Comparison of ENCODE assay signal across 1 cellular context in genomic region chr13:49587311-49587847, GRCh38.
TF ChIP-seq lines count a peak whose summit lies in the region.

No MANE protein-coding gene starts in this region.

TF ChIP-seq in HepG2, 621 proteins besides CTCF, POLR2A, EP300 and RAD21 (continues in another document):
- TF ChIP-seq ZBTB34 (CRISPR knock-in tag; IDR thresholded peaks at IDR 0.05) = no peak
- peak; percentile 84 for TF ChIP-seq FOXP4 (CRISPR knock-in tag; IDR thresholded peaks at IDR 0.05)
- no peak for TF ChIP-seq ZNF407 (CRISPR knock-in tag; IDR thresholded peaks at IDR 0.05; ENCODE audit: not compliant biosample characterization)
- TF ChIP-seq RARA (CRISPR knock-in tag; IDR thresholded peaks at IDR 0.05) = peak; percentile 97
- TF ChIP-seq ADNP (CRISPR knock-in tag; IDR thresholded peaks at IDR 0.05) = peak; percentile 62; the same call in 1 of the 2 replicates
- peak; percentile 85 for TF ChIP-seq NCOA2 (CRISPR knock-in tag; IDR thresholded peaks at IDR 0.05)
- TF ChIP-seq IRX3 (CRISPR knock-in tag; IDR thresholded peaks at IDR 0.05; ENCODE audit: borderline replicate concordance, low read depth) = no peak
- no peak for TF ChIP-seq GABPA (IDR thresholded peaks at IDR 0.05; ENCODE audit: low read depth, low read length)
- peak; percentile 34 for TF ChIP-seq GABPA (CRISPR knock-in tag; IDR thresholded peaks at IDR 0.05; ENCODE audit: low read depth)
- no peak for TF ChIP-seq STAG1 (CRISPR knock-in tag; IDR thresholded peaks at IDR 0.05)
- 0 out of 2 replicates have a peak, but pooled peaks have one; percentile 21 for TF ChIP-seq ZNF335 (CRISPR knock-in tag; IDR thresholded peaks at IDR 0.05)
- peak; percentile 59; the same call in 1 of the 2 replicates for TF ChIP-seq MIXL1 (CRISPR knock-in tag; IDR thresholded peaks at IDR 0.05)
- 0 out of 2 replicates have a peak, but pooled peaks have one; percentile 75 for TF ChIP-seq ZNF710 (CRISPR knock-in tag; IDR thresholded peaks at IDR 0.05; ENCODE audit: borderline replicate concordance)
- peak; percentile 87 for TF ChIP-seq NR2F6 (IDR thresholded peaks at IDR 0.05)
- TF ChIP-seq NR2F6 (CRISPR knock-in tag; IDR thresholded peaks at IDR 0.05) = peak; percentile 87
- TF ChIP-seq MLX (CRISPR knock-in tag; IDR thresholded peaks at IDR 0.05) = peak; percentile 52; the same call in 1 of the 2 replicates
- TF ChIP-seq ZKSCAN8 (CRISPR knock-in tag; IDR thresholded peaks at IDR 0.05; ENCODE audit: borderline replicate concordance) = 0 out of 2 replicates have a peak, but pooled peaks have one; percentile 15
- 0 out of 2 replicates have a peak, but pooled peaks have one; percentile 48 for TF ChIP-seq ZNF614 (CRISPR knock-in tag; IDR thresholded peaks at IDR 0.05; ENCODE audit: borderline replicate concordance)
- TF ChIP-seq TGIF2 (CRISPR knock-in tag; IDR thresholded peaks at IDR 0.05) = 0 out of 2 replicates have a peak, but pooled peaks have one; percentile 33
- TF ChIP-seq ZSCAN31 (CRISPR knock-in tag; IDR thresholded peaks at IDR 0.05; ENCODE audit: low read depth) = 0 out of 2 replicates have a peak, but pooled peaks have one; percentile 25
- TF ChIP-seq NFIC (IDR thresholded peaks at IDR 0.05; ENCODE audit: low read length) = peak; percentile 76; the same call in 1 of the 2 replicates
- TF ChIP-seq SAFB2 (CRISPR knock-in tag; IDR thresholded peaks at IDR 0.05; ENCODE audit: borderline replicate concordance, low read depth) = no peak
- TF ChIP-seq IRF1 (CRISPR knock-in tag; IDR thresholded peaks at IDR 0.05; ENCODE audit: low read depth) = no peak
- peak; percentile 57; the same call in 1 of the 2 replicates for TF ChIP-seq KDM1A (CRISPR knock-in tag; IDR thresholded peaks at IDR 0.05)
- peak; percentile 36 to 68; a peak in 3 of 4 replicates for TF ChIP-seq NR2F1 (CRISPR knock-in tag; IDR thresholded peaks at IDR 0.05)
- 0 out of 2 replicates have a peak, but pooled peaks have one; percentile 39 for TF ChIP-seq ZNF503 (CRISPR knock-in tag; IDR thresholded peaks at IDR 0.05)
- TF ChIP-seq ZFP82 (CRISPR knock-in tag; IDR thresholded peaks at IDR 0.05; ENCODE audit: borderline replicate concordance) = no peak
- TF ChIP-seq ZBTB20 (CRISPR knock-in tag; IDR thresholded peaks at IDR 0.05; ENCODE audit: borderline replicate concordance, low read depth) = 0 out of 2 replicates have a peak, but pooled peaks have one; percentile 14
- peak; percentile 57; the same call in 1 of the 2 replicates for TF ChIP-seq ARID3A (IDR thresholded peaks at IDR 0.05; ENCODE audit: low read depth, low read length)
- no peak for TF ChIP-seq ZBTB10 (CRISPR knock-in tag; IDR thresholded peaks at IDR 0.05; ENCODE audit: borderline replicate concordance)
